17 cellular contexts compared by ENCODE assay signal in genomic region chr7:128941946-128942526, GRCh38. TPM values are rescaled to one million over a fixed set of nuclear protein-coding genes. Genes with fewer than 3 reads are reported as not detected.
"Had no signal": no experiment of that assay in that cellular context is flagged by ENCODE, and none has a peak within 500 bp of the region (broad histone marks: within the 10 kb centered on the region; RNA-seq: fewer than 3 reads in every experiment).

No MANE protein-coding gene starts in this region.

- H3K9me3 Mint-ChIP-seq: natural killer cell treated with Interleukin-12 subunit alpha and Interleukin-12 subunit beta and Interleukin-15 and Interleukin-18, amount 100 ng/mL, for 72 hours had no signal

- H3K36me3 Mint-ChIP-seq: natural killer cell treated with Interleukin-12 subunit alpha and Interleukin-12 subunit beta and Interleukin-15 and Interleukin-18, amount 100 ng/mL, for 72 hours had no signal

- ATAC-seq: heart left ventricle; left lobe of liver; mucosa of descending colon; natural killer cell treated with Interleukin-12 subunit alpha and Interleukin-12 subunit beta and Interleukin-15 and Interleukin-18, amount 100 ng/mL, for 72 hours; sciatic nerve; stimulated activated naive CD8-positive, alpha-beta T cell treated with anti-CD3 and anti-CD28 coated beads, Interleukin-15, Interleukin-2, amounts not matched to agents 100 U/mL and 50 U/mL, for 24 hours had no signal

- H3K9me3 ChIP-seq: ascending aorta, heart left ventricle, mucosa of descending colon, suprapubic skin had no signal

- H3K27ac ChIP-seq: ascending aorta, suprapubic skin had no signal

- H3K36me3 ChIP-seq: ascending aorta had no signal

- H3K4me3 ChIP-seq: ascending aorta, mucosa of descending colon, suprapubic skin had no signal

- DNase-seq: activated CD4-positive, alpha-beta T cell treated with anti-CD3 and anti-CD28 coated beads, Interleukin-2, amount 50 U/mL, for 1 hour; activated naive CD4-positive, alpha-beta T cell; effector CD4-positive, alpha-beta T cell; heart left ventricle; mammary epithelial cell; occipital lobe; stimulated activated CD4-positive, alpha-beta T cell treated with anti-CD3 and anti-CD28 coated beads, Interleukin-2, amount 100 ng/mL, for 24 hours; stimulated activated naive CD8-positive, alpha-beta T cell treated with anti-CD3 and anti-CD28 coated beads, Interleukin-15, Interleukin-2, amounts not matched to agents 100 U/mL and 50 U/mL, for 24 hours; T-helper 2 cell had no signal

- H3K27me3 ChIP-seq: ascending aorta had no signal

RNA-seq across cellular contexts. Expression of gene IRF5, which starts 4.3 kb away (rescaled TPM):
- total RNA-seq: ascending aorta had no signal
- polyA plus RNA-seq: fibroblast of lung had no signal

RNA-seq across cellular contexts. Expression of gene KCP, which starts 31.5 kb away (rescaled TPM):
- total RNA-seq: pulmonary artery endothelial cell had no signal
